In the genomic region with DNA sequence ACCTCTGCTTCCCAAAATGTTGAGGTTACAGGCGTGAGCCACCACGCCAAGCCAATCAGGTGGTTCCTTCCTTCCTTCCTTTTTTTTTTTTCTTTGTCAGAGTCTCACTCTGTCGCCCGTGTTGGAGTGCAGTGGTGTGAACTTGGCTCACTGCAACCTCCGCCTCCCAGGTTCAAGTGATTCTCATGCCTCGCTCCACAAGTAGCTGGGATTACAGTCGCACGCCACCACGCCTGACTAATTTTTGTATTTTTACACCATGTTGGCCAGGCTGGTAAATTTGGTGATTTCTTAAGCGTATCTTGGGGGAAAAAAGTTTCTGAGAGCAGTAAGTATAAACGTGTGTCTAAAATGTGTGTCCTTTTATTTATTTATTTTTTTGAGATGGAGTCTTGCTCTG, we compare ENCODE assay signal across 28 cellular contexts.
"Had no signal": no experiment of that assay in that cellular context is flagged by ENCODE, and none has a peak within 500 bp of the region (broad histone marks: within the 10 kb centered on the region; RNA-seq: fewer than 3 reads in every experiment).

No MANE protein-coding gene starts in this region.

- H3K27me3 Mint-ChIP-seq: progenitor cell of endocrine pancreas had no signal

- ATAC-seq: natural killer cell; psoas muscle; right cardiac atrium; right lobe of liver; stimulated activated effector memory CD8-positive, alpha-beta T cell treated with anti-CD3 and anti-CD28 coated beads, Interleukin-12 subunit alpha, Interleukin-12 subunit beta, amount 100 ng/mL, for 72 hours; stimulated activated naive B cell treated with anti-CD40 and anti-IgM and Interleukin-4, amounts not matched to agents 10 μg/mL and 1 μg/mL and 100 μg/mL, for 72 hours; stimulated activated naive CD8-positive, alpha-beta T cell treated with anti-CD3 and anti-CD28 coated beads, Interleukin-15, amount 100 ng/mL, for 72 hours had no signal

- H3K4me1 ChIP-seq: parathyroid adenoma, psoas muscle, right lobe of liver, sigmoid colon, suprapubic skin, testis, tibial nerve, upper lobe of left lung, vagina had no signal

- H3K27ac ChIP-seq: neural progenitor cell, ovary, parathyroid adenoma, psoas muscle, right lobe of liver, sigmoid colon, suprapubic skin, testis, tibial nerve, upper lobe of left lung, vagina had no signal

- H3K4me1 Mint-ChIP-seq: natural killer cell; nephron; neural progenitor cell; stimulated activated effector memory CD8-positive, alpha-beta T cell treated with anti-CD3 and anti-CD28 coated beads, Interleukin-12 subunit alpha, Interleukin-12 subunit beta, amount 100 ng/mL, for 72 hours; stimulated activated naive CD8-positive, alpha-beta T cell treated with anti-CD3 and anti-CD28 coated beads, Interleukin-15, amount 100 ng/mL, for 72 hours had no signal

- H3K9me3 ChIP-seq: ovary, testis had no signal

- H3K4me3 ChIP-seq: neural progenitor cell, ovary, psoas muscle, right lobe of liver, sigmoid colon, suprapubic skin, testis, tibial nerve, upper lobe of left lung, vagina had no signal

- H3K27me3 ChIP-seq: neural progenitor cell, ovary, right lobe of liver, sigmoid colon, suprapubic skin, testis, upper lobe of left lung, vagina had no signal

- H3K4me3 Mint-ChIP-seq: natural killer cell; nephron; neural progenitor cell; stimulated activated effector memory CD8-positive, alpha-beta T cell treated with anti-CD3 and anti-CD28 coated beads, Interleukin-12 subunit alpha, Interleukin-12 subunit beta, amount 100 ng/mL, for 72 hours; stimulated activated naive B cell treated with anti-CD40 and anti-IgM and Interleukin-4, amounts not matched to agents 10 μg/mL and 1 μg/mL and 100 μg/mL, for 72 hours; stimulated activated naive CD8-positive, alpha-beta T cell treated with anti-CD3 and anti-CD28 coated beads, Interleukin-15, amount 100 ng/mL, for 72 hours had no signal

- DNase-seq: natural killer cell; occipital lobe; ovary; posterior cingulate gyrus; psoas muscle; right cardiac atrium; right lobe of liver; sigmoid colon; small intestine; stimulated activated CD4-positive, alpha-beta T cell treated with anti-CD3 and anti-CD28 coated beads, Interleukin-15, amount 100 ng/mL, for 24 hours; stimulated activated CD4-positive, alpha-beta T cell treated with anti-CD3 and anti-CD28 coated beads, Interleukin-2, amount 100 ng/mL, for 24 hours; stimulated activated CD4-positive, alpha-beta T cell treated with anti-CD3 and anti-CD28 coated beads, Interleukin-2, amount 100 ng/mL, for 48 hours; stimulated activated CD4-positive, alpha-beta T cell treated with anti-CD3 and anti-CD28 coated beads, Interleukin-4, amount 100 ng/mL, for 24 hours; stimulated activated naive B cell treated with anti-CD40 and anti-IgM and Interleukin-4, amounts not matched to agents 10 μg/mL and 1 μg/mL and 100 μg/mL, for 72 hours; stimulated activated naive CD4-positive, alpha-beta T cell treated with Interleukin-2 at 50 U/mL for 16 hours; stimulated activated naive CD8-positive, alpha-beta T cell treated with anti-CD3 and anti-CD28 coated beads, Interleukin-15, amount 100 ng/mL, for 72 hours; substantia nigra; testis; trophoblast cell; upper lobe of left lung had no signal

- H3K36me3 ChIP-seq: neural progenitor cell, ovary, right lobe of liver, sigmoid colon, suprapubic skin, tibial nerve, upper lobe of left lung, vagina had no signal

- H3K27ac Mint-ChIP-seq: natural killer cell; nephron; neural progenitor cell; progenitor cell of endocrine pancreas; stimulated activated effector memory CD8-positive, alpha-beta T cell treated with anti-CD3 and anti-CD28 coated beads, Interleukin-12 subunit alpha, Interleukin-12 subunit beta, amount 100 ng/mL, for 72 hours; stimulated activated naive B cell treated with anti-CD40 and anti-IgM and Interleukin-4, amounts not matched to agents 10 μg/mL and 1 μg/mL and 100 μg/mL, for 72 hours had no signal

- H3K36me3 Mint-ChIP-seq: stimulated activated effector memory CD8-positive, alpha-beta T cell treated with anti-CD3 and anti-CD28 coated beads, Interleukin-12 subunit alpha, Interleukin-12 subunit beta, amount 100 ng/mL, for 72 hours had no signal
